Comparison of ENCODE assay signal across 3 cellular contexts in the genomic region with DNA sequence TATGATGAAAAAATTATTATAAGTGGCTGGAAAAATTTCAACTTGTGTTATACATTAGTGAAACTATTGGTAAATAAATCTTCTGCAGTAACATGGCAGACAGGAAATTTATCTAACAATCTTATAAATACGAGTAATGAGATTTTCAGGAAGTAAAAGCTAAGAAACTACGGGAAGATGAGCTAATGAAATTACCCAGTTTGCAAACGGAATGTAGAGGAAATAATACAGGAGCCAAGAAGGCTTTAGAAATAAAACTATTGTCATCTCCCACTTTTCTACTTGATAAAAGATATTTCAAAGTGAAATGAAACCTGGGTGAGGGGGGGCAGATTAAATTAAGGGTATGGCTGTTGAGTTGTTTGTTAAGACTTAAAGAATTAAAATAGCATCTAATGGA.
"Had no signal": no experiment of that assay in that cellular context is flagged by ENCODE, and none has a peak within 500 bp of the region (broad histone marks: within the 10 kb centered on the region; RNA-seq: fewer than 3 reads in every experiment).

No MANE protein-coding gene starts in this region.

- DNase-seq: GDM1, GF-D8 had no signal

- H3K4me3 ChIP-seq: GM12878 had no signal

- ATAC-seq: GM12878 had no signal
